Comparison of ENCODE assay signal across 8 cellular contexts in genomic region chr4:122003335-122003734, GRCh38. TPM values are rescaled to one million over a fixed set of nuclear protein-coding genes. Genes with fewer than 3 reads are reported as not detected.
DNase-seq lines count a peak whose midpoint lies in the region; FAIRE-seq and TF ChIP-seq lines count a peak whose summit lies in the region.

No MANE protein-coding gene starts in this region.

- no peak overlapping the region for H3K4me3 ChIP-seq in iPS DF 6.9 (ENCODE audit: low read length)

- no peak overlapping the region for H3K27ac ChIP-seq in iPS DF 6.9 (ENCODE audit: low read length)

- CTCF ChIA-PET in GM10248 (lab: Yijun Ruan, JAX): interaction anchor here (1.0 to 2.2 kb wide), 4 partner anchors 9 to 103 kb away, joined by 3 to 9 read pairs (median 3); no protein-coding TSS in a partner anchor

- no peaks in the 10 kb centered on the region for H3K4me1 ChIP-seq in iPS DF 6.9 (ENCODE audit: control insufficient read depth, insufficient read depth, low read length)

- no peak overlapping the region for H3K4me3 Mint-ChIP-seq in activated CD4-positive, alpha-beta T cell treated with anti-CD3 and anti-CD28 coated beads, Interleukin-2, amount 10 ng/mL, durations not matched to agents 24 days and 14 days

- H3K9me3 Mint-ChIP-seq in activated CD4-positive, alpha-beta T cell treated with anti-CD3 and anti-CD28 coated beads, Interleukin-2, amount 10 ng/mL, durations not matched to agents 24 days and 14 days: no peaks in the 10 kb centered on the region

- H3K36me3 Mint-ChIP-seq in activated CD4-positive, alpha-beta T cell treated with anti-CD3 and anti-CD28 coated beads, Interleukin-2, amount 10 ng/mL, durations not matched to agents 24 days and 14 days (ENCODE audit: low read depth): no peaks in the 10 kb centered on the region

- H3K27me3 ChIP-seq in iPS DF 6.9 (ENCODE audit: control insufficient read depth, insufficient read depth, low read length): no peaks in the 10 kb centered on the region

- POLR2A ChIA-PET in GM10248 (lab: Yijun Ruan, JAX): no interaction called here

- H3K9me3 ChIP-seq in iPS DF 6.9 (ENCODE audit: control insufficient read depth, insufficient read depth, low read length): no peaks in the 10 kb centered on the region

- H3K36me3 ChIP-seq in iPS DF 6.9 (ENCODE audit: control insufficient read depth, insufficient read depth, low read length): no peaks in the 10 kb centered on the region

- TF ChIP-seq CTCF in GM10248 (IDR thresholded peaks at IDR 0.05; ENCODE audit: control extremely low read depth, extremely low read depth, low read depth, missing control alignments) (peak; percentile 42), LNCAP (IDR thresholded peaks at IDR 0.05) (peak; percentile 32; the same call in 1 of the 2 replicates)

- peaks cover 8% of the 10 kb centered on the region for H3K4me1 Mint-ChIP-seq in activated CD4-positive, alpha-beta T cell treated with anti-CD3 and anti-CD28 coated beads, Interleukin-2, amount 10 ng/mL, durations not matched to agents 24 days and 14 days

- no CpG with 5 or more reads among the region's 7 CpGs for WGBS in iPS DF 6.9 (ENCODE audit: insufficient coverage, insufficient read length)

- DNase-seq in 8988T (peak; percentile 8), GM10248 (ENCODE audit: extremely low spot score) (peak; percentile 34), H54 (ENCODE audit: insufficient read length, low spot score) (peak; percentile 7), iPS DF 6.9 (ENCODE audit: low read depth, low spot score) (peak; percentile 58), glomerular visceral epithelial cell (ENCODE audit: extremely low spot score) (no peak), NCI-H226 (no peak)
- DNase-seq in activated CD4-positive, alpha-beta T cell treated with anti-CD3 and anti-CD28 coated beads, Interleukin-2, amount 10 ng/mL, durations not matched to agents 24 days and 14 days: peak; percentile 60

- no peak for FAIRE-seq in H54 (lab: Jason Lieb, UNC)

- intact Hi-C loops in activated CD4-positive, alpha-beta T cell treated with anti-CD3 and anti-CD28 coated beads, Interleukin-2, amount 10 ng/mL, durations not matched to agents 24 days and 14 days (cut with micrococcal nuclease): no loop called here

- TF ChIP-seq POLR2A in H54 (IDR thresholded peaks at IDR 0.05; ENCODE audit: low read depth, low read length): no peak

- peaks cover 15% of the 10 kb centered on the region for H3K27me3 Mint-ChIP-seq in activated CD4-positive, alpha-beta T cell treated with anti-CD3 and anti-CD28 coated beads, Interleukin-2, amount 10 ng/mL, durations not matched to agents 24 days and 14 days

- H3K27ac Mint-ChIP-seq in activated CD4-positive, alpha-beta T cell treated with anti-CD3 and anti-CD28 coated beads, Interleukin-2, amount 10 ng/mL, durations not matched to agents 24 days and 14 days: no peak overlapping the region

RNA-seq across cellular contexts. Expression of gene TRPC3, which starts 51.5 kb away (rescaled TPM):
- 2.7 and 3.1 TPM in 2 replicates for total RNA-seq in activated CD4-positive, alpha-beta T cell treated with anti-CD3 and anti-CD28 coated beads, Interleukin-2, amount 10 ng/mL, durations not matched to agents 24 days and 14 days

Comparison
In these comparisons a context has a peak if more than half of its experiments do, and no peak if none do; other contexts are left out.
1. DNase-seq: peak in 8988T (single experiment), GM10248 (single experiment), H54 (single experiment), activated CD4-positive, alpha-beta T cell treated with anti-CD3 and anti-CD28 coated beads, Interleukin-2, amount 10 ng/mL, durations not matched to agents 24 days and 14 days (single experiment) and iPS DF 6.9 (single experiment); none in glomerular visceral epithelial cell (single experiment) and NCI-H226 (single experiment).